1 cellular context compared by ENCODE assay signal in the genomic region with DNA sequence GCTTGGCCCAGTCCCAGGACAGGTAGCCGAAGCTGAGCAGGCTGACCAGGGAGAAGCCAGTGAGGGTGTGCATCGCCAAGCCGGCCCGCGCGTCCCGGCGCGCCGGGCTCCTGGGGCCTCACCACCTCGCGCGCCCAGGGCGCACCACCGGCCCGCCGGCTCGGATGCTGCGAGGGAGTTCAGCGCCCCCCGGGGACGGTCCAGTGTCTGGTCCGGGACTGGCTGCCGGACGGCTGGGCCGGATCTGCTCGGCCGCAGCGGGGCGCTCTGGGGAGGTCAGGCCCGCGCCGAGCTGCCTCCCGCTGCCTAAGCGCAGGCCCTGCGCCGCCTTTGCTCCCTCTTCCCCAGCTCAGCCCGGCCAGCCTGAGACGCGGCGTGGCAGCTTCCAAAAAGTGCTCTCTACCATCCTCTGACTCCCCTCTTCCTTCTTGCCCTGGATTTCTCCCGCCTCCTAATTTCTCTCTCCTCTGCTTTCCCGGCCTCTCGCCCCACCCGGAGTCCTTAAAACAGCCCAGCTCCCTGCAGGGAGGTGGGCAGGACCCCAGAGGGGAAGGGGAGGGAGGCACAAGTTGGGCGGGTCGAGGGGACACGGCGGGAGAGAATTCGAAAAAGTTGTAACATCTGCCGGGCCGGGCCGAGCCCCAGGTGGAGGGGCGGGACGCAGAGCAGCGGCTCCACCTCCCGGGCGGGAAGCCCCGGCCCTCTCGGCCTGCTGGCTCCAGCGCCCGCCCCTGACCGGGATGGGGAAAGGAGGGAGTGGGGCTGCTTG.
TF ChIP-seq lines count a peak whose summit lies in the region.

A gene (minus strand): TSS at position 605 of the 769 bp plus-strand sequence. CDS start 532 bp downstream, at position 73.

TF ChIP-seq in K562, 482 proteins besides CTCF, POLR2A, EP300 and RAD21 (continued from another document):
- TF ChIP-seq ZNF121 (CRISPR knock-in tag; conservative IDR thresholded peaks at IDR 0.05) (no peak), GATAD2A (IDR thresholded peaks at IDR 0.05) (no peak), NR1H2 (CRISPR knock-in tag; IDR thresholded peaks at IDR 0.05) (no peak), HMG20B (CRISPR knock-in tag; IDR thresholded peaks at IDR 0.05) (no peak), RNF2 (IDR thresholded peaks at IDR 0.05) (no peak), DDX20 (tag; IDR thresholded peaks at IDR 0.05; ENCODE audit: low read depth) (no peak), KDM2B (CRISPR knock-in tag; IDR thresholded peaks at IDR 0.05) (no peak)
- TF ChIP-seq, protein P1, sequence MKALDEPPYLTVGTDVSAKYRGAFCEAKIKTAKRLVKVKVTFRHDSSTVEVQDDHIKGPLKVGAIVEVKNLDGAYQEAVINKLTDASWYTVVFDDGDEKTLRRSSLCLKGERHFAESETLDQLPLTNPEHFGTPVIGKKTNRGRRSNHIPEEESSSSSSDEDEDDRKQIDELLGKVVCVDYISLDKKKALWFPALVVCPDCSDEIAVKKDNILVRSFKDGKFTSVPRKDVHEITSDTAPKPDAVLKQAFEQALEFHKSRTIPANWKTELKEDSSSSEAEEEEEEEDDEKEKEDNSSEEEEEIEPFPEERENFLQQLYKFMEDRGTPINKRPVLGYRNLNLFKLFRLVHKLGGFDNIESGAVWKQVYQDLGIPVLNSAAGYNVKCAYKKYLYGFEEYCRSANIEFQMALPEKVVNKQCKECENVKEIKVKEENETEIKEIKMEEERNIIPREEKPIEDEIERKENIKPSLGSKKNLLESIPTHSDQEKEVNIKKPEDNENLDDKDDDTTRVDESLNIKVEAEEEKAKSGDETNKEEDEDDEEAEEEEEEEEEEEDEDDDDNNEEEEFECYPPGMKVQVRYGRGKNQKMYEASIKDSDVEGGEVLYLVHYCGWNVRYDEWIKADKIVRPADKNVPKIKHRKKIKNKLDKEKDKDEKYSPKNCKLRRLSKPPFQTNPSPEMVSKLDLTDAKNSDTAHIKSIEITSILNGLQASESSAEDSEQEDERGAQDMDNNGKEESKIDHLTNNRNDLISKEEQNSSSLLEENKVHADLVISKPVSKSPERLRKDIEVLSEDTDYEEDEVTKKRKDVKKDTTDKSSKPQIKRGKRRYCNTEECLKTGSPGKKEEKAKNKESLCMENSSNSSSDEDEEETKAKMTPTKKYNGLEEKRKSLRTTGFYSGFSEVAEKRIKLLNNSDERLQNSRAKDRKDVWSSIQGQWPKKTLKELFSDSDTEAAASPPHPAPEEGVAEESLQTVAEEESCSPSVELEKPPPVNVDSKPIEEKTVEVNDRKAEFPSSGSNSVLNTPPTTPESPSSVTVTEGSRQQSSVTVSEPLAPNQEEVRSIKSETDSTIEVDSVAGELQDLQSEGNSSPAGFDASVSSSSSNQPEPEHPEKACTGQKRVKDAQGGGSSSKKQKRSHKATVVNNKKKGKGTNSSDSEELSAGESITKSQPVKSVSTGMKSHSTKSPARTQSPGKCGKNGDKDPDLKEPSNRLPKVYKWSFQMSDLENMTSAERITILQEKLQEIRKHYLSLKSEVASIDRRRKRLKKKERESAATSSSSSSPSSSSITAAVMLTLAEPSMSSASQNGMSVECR (CRISPR knock-in tag; IDR thresholded peaks at IDR 0.05): no peak
- TF ChIP-seq, protein P2, sequence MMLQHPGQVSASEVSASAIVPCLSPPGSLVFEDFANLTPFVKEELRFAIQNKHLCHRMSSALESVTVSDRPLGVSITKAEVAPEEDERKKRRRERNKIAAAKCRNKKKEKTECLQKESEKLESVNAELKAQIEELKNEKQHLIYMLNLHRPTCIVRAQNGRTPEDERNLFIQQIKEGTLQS (IDR thresholded peaks at IDR 0.05): no peak
- TF ChIP-seq, protein P2 (CRISPR knock-in tag; conservative IDR thresholded peaks at IDR 0.05): no peak
- TF ChIP-seq, protein P3, sequence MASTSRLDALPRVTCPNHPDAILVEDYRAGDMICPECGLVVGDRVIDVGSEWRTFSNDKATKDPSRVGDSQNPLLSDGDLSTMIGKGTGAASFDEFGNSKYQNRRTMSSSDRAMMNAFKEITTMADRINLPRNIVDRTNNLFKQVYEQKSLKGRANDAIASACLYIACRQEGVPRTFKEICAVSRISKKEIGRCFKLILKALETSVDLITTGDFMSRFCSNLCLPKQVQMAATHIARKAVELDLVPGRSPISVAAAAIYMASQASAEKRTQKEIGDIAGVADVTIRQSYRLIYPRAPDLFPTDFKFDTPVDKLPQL (IDR thresholded peaks at IDR 0.05; ENCODE audit: extremely low read depth, insufficient read length): no peak
